In genomic region chr15:100919481-100920405, GRCh38 we compare ENCODE assay signal across 1 cellular context.
TF ChIP-seq lines count a peak whose summit lies in the region.

No MANE protein-coding gene starts in this region.

TF ChIP-seq in K562, 482 proteins besides CTCF, POLR2A, EP300 and RAD21:
- TF ChIP-seq ZNF318 (IDR thresholded peaks at IDR 0.05; ENCODE audit: borderline replicate concordance in 1 of 2, low read depth in 1 of 2) = no peak
- TF ChIP-seq EZH2 (IDR thresholded peaks at IDR 0.05; ENCODE audit: borderline replicate concordance, low read depth, low read length) = 0 out of 2 replicates have a peak, but pooled peaks have one; percentile 20
- TF ChIP-seq, protein P1, sequence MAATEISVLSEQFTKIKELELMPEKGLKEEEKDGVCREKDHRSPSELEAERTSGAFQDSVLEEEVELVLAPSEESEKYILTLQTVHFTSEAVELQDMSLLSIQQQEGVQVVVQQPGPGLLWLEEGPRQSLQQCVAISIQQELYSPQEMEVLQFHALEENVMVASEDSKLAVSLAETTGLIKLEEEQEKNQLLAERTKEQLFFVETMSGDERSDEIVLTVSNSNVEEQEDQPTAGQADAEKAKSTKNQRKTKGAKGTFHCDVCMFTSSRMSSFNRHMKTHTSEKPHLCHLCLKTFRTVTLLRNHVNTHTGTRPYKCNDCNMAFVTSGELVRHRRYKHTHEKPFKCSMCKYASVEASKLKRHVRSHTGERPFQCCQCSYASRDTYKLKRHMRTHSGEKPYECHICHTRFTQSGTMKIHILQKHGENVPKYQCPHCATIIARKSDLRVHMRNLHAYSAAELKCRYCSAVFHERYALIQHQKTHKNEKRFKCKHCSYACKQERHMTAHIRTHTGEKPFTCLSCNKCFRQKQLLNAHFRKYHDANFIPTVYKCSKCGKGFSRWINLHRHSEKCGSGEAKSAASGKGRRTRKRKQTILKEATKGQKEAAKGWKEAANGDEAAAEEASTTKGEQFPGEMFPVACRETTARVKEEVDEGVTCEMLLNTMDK (IDR thresholded peaks at IDR 0.05; ENCODE audit: borderline replicate concordance, insufficient read depth, low read depth, low read length, poor library complexity, severe bottlenecking) = peak; percentile 74
- no peak for TF ChIP-seq CREBBP (IDR thresholded peaks at IDR 0.05; ENCODE audit: low read depth, low read length)
